1 cellular context compared by ENCODE assay signal in genomic region chr15:88028024-88028423, GRCh38.
TF ChIP-seq lines count a peak whose summit lies in the region.

No MANE protein-coding gene starts in this region.

TF ChIP-seq in A549, 52 proteins besides CTCF, POLR2A, EP300 and RAD21 (continued from another document):
- no peak for TF ChIP-seq ATOH8 (CRISPR knock-in tag; IDR thresholded peaks at IDR 0.05; ENCODE audit: low read depth)
- TF ChIP-seq HEYL (CRISPR knock-in tag; IDR thresholded peaks at IDR 0.05), result no peak
- TF ChIP-seq RCOR1 (IDR thresholded peaks at IDR 0.05; ENCODE audit: low read depth, low read length), result no peak
- TF ChIP-seq ZC3H11A (IDR thresholded peaks at IDR 0.05), result no peak
- TF ChIP-seq RNF2 (IDR thresholded peaks at IDR 0.05; ENCODE audit: borderline replicate concordance, low read depth), result no peak
- TF ChIP-seq FOSB (CRISPR knock-in tag; IDR thresholded peaks at IDR 0.05), result no peak
- no peak for TF ChIP-seq RFX5 (IDR thresholded peaks at IDR 0.05)
- TF ChIP-seq HOXB13 (CRISPR knock-in tag; IDR thresholded peaks at IDR 0.05; ENCODE audit: low read depth), result no peak
- TF ChIP-seq, protein P1, sequence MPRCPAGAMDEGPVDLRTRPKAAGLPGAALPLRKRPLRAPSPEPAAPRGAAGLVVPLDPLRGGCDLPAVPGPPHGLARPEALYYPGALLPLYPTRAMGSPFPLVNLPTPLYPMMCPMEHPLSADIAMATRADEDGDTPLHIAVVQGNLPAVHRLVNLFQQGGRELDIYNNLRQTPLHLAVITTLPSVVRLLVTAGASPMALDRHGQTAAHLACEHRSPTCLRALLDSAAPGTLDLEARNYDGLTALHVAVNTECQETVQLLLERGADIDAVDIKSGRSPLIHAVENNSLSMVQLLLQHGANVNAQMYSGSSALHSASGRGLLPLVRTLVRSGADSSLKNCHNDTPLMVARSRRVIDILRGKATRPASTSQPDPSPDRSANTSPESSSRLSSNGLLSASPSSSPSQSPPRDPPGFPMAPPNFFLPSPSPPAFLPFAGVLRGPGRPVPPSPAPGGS (IDR thresholded peaks at IDR 0.05), result no peak
- TF ChIP-seq FOXS1 (CRISPR knock-in tag; IDR thresholded peaks at IDR 0.05), result no peak
- no peak for TF ChIP-seq MAFK (IDR thresholded peaks at IDR 0.05; ENCODE audit: partially characterized antibody)
- TF ChIP-seq TFCP2L1 (CRISPR knock-in tag; IDR thresholded peaks at IDR 0.05), result no peak
- no peak for TF ChIP-seq SMC3 (IDR thresholded peaks at IDR 0.05)
